1 cellular context compared by ENCODE assay signal in genomic region chr12:124438415-124439056, GRCh38.
TF ChIP-seq lines count a peak whose summit lies in the region.

No MANE protein-coding gene starts in this region.

TF ChIP-seq in HEK293, 187 proteins besides CTCF, POLR2A, EP300 and RAD21 (continued from another document):
- TF ChIP-seq ZNF433 (tag by site-specific recombination; IDR thresholded peaks at IDR 0.05; ENCODE audit: low read depth) (no peak), ZSCAN4 (tag by site-specific recombination; IDR thresholded peaks at IDR 0.05) (no peak)
